In genomic region chr10:14603539-14604102, GRCh38 we compare ENCODE assay signal across 8 cellular contexts.
DNase-seq lines count a peak whose midpoint lies in the region; ATAC-seq and TF ChIP-seq lines count a peak whose summit lies in the region.

No MANE protein-coding gene starts in this region.

- peak overlapping the region; percentile 57; the same call in 1 of the 2 replicates for H3K27ac Mint-ChIP-seq in GM23338

- peaks cover 23% of the 10 kb centered on the region for H3K4me1 ChIP-seq in GM23338 (ENCODE audit: insufficient read depth)
- peaks cover 11% of the 10 kb centered on the region for H3K4me1 ChIP-seq in mammary epithelial cell (ENCODE audit: insufficient read depth, low read length)
- H3K4me1 ChIP-seq in liver (ENCODE audit: control insufficient read depth in 4 of 4, insufficient read depth in 4 of 4, low read length in 3 of 4): peaks cover 5 to 60% (median 38%) of the 10 kb centered on the region in 4 donors

- ATAC-seq in GM23338: peak; percentile 58

- H3K36me3 ChIP-seq in GM23338 (ENCODE audit: insufficient read depth) (no peaks in the 10 kb centered on the region), mammary epithelial cell (ENCODE audit: insufficient read depth, low read length) (no peaks in the 10 kb centered on the region), liver (ENCODE audit: control insufficient read depth in 4 of 4, insufficient read depth in 3 of 4, low read depth in 1 of 4, low read length in 3 of 4) (no peaks in the 10 kb centered on the region)

- peaks cover 16% of the 10 kb centered on the region; the same call in 2 of the 3 replicates for H3K36me3 Mint-ChIP-seq in GM23338 (ENCODE audit: low read depth)

- peaks cover 3% of the 10 kb centered on the region for H3F3A ChIP-seq in GM23338 (replicated peaks; ENCODE audit: low read depth)

- peaks cover 3% of the 10 kb centered on the region; the same call in 1 of the 3 replicates for H3K9me3 Mint-ChIP-seq in GM23338

- TF ChIP-seq CTCF in GM12865 (IDR thresholded peaks at IDR 0.05; ENCODE audit: insufficient read depth, low read depth, low read length, missing control alignments) (no peak), GM23338 (conservative IDR thresholded peaks at IDR 0.05; ENCODE audit: low read depth in 2 of 2) (no peak), mammary epithelial cell (conservative IDR thresholded peaks at IDR 0.05 in 1 of 2, IDR thresholded peaks at IDR 0.05 in 1 of 2; ENCODE audit: extremely low read depth in 1 of 2, insufficient read depth in 1 of 2, low read depth in 1 of 2, low read length in 2 of 2) (no peak), liver (IDR thresholded peaks at IDR 0.05; ENCODE audit: low read depth, low read length, missing input control) (no peak)

- peaks cover 33% of the 10 kb centered on the region for H3K27me3 ChIP-seq in GM23338 (ENCODE audit: insufficient read depth)
- H3K27me3 ChIP-seq in mammary epithelial cell (ENCODE audit: insufficient read depth, low read length): no peaks in the 10 kb centered on the region
- H3K27me3 ChIP-seq in liver (ENCODE audit: control insufficient read depth in 4 of 4, insufficient read depth in 4 of 4, low read length in 3 of 4): no peaks in the 10 kb centered on the region

- H3K9me3 ChIP-seq in mammary epithelial cell (replicated peaks; ENCODE audit: insufficient read depth, low read length) (no peaks in the 10 kb centered on the region), liver (ENCODE audit: control insufficient read depth in 4 of 4, low read length in 3 of 4) (no peaks in the 10 kb centered on the region)

- dilution Hi-C loops in mammary epithelial cell (cut with HindIII; ENCODE audit: low sequenced_read_pairs): no loop called here

- no peaks in the 10 kb centered on the region for H3K9me2 ChIP-seq in GM23338 (ENCODE audit: insufficient read depth)

- peaks cover 42% of the 10 kb centered on the region for H3K79me2 ChIP-seq in GM23338 (replicated peaks; ENCODE audit: insufficient read depth)
- H3K79me2 ChIP-seq in mammary epithelial cell (ENCODE audit: insufficient read depth, low read length): no peaks in the 10 kb centered on the region

- H3K4me1 Mint-ChIP-seq in GM23338: peaks cover 26% of the 10 kb centered on the region

- CTCF ChIA-PET in mammary epithelial cell (lab: Charles Lee; ENCODE audit: low non-redundant PET): no interaction called here

- in situ Hi-C loops in mammary epithelial cell (cut with MboI; ENCODE audit: low sequenced_read_pairs in 2 of 2): no loop called here

- peak overlapping the region; percentile 94 for H2AFZ ChIP-seq in GM23338
- H2AFZ ChIP-seq in mammary epithelial cell (ENCODE audit: low read depth, low read length): peak overlapping the region; percentile 74

- BruUV-seq in mammary epithelial cell (replicated peaks; lab: Mats Ljungman, UMichigan): no TSS peak

- peak overlapping the region; percentile 84 for H3K4me3 ChIP-seq in GM12865 (ENCODE audit: low read depth, low read length)
- peak overlapping the region; percentile 76 for H3K4me3 ChIP-seq in GM23338
- H3K4me3 ChIP-seq in mammary epithelial cell (replicated peaks in 1 of 3; ENCODE audit: insufficient read depth in 1 of 3, low read depth in 2 of 3, low read length in 3 of 3): peak overlapping the region; percentile 47 to 61 (median 47)
- peak overlapping the region; percentile 88 to 96 (median 92) for H3K4me3 ChIP-seq in liver (ENCODE audit: low read depth in 1 of 3, low read length in 3 of 3)

- peak overlapping the region; percentile 58 for H3K9ac ChIP-seq in mammary epithelial cell (ENCODE audit: insufficient read depth, low read length)
- peak overlapping the region; percentile 92 to 97 for H3K9ac ChIP-seq in liver (ENCODE audit: low read depth in 1 of 2, low read length in 2 of 2)

- peak in 1 of 2 donors; percentile 15 for TF ChIP-seq RAD21 in liver (IDR thresholded peaks at IDR 0.05)

- peaks cover 20% of the 10 kb centered on the region for H3K27me3 Mint-ChIP-seq in GM23338 (ENCODE audit: insufficient read depth, low read depth, poor library complexity)

- DNase-seq in GM12865 (ENCODE audit: low read depth) (no peak), GM23338 (ENCODE audit: low spot score) (peak; percentile 41), NCI-H69 (lab: John Stamatoyannopoulos, UW) (peak; percentile 52), mammary epithelial cell (no peak), SHP77 treated with DMSO at 0.1 percent for 48 hours (lab: John Stamatoyannopoulos, UW) (no peak), HK-2 (ENCODE audit: unreplicated experiment) (no peak)

- H4K20me1 ChIP-seq in GM23338 (replicated peaks; ENCODE audit: insufficient read depth): peaks cover 5% of the 10 kb centered on the region
- H4K20me1 ChIP-seq in mammary epithelial cell (ENCODE audit: insufficient read depth, low read length): no peaks in the 10 kb centered on the region

- intact Hi-C loops in mammary epithelial cell (cut with micrococcal nuclease): loop anchor here (2.0 to 10.0 kb wide), 2 partner anchors 49 to 481 kb away; partner anchors contain the start of gene ACBD7

- 2% methylated on average over 10 of the region's 58 CpGs for WGBS in mammary epithelial cell (ENCODE audit: low coverage, missing lambda C conversion rate)
- WGBS in liver: under 1% methylated on average over 58 of the region's 58 CpGs

- peak overlapping the region; percentile 94 for H3K4me3 Mint-ChIP-seq in GM23338

- H3K27ac ChIP-seq in GM23338 (ENCODE audit: low read depth) (no peak overlapping the region), mammary epithelial cell (ENCODE audit: insufficient read depth, low read depth, low read length) (no peak overlapping the region), liver (ENCODE audit: low read depth in 1 of 2, low read length in 2 of 2) (peak overlapping the region; percentile 77 to 93), temporal lobe (ENCODE audit: low read depth, low read length) (peak overlapping the region; percentile 56)

- H3K4me2 ChIP-seq in GM23338: peak overlapping the region; percentile 89
- H3K4me2 ChIP-seq in mammary epithelial cell (ENCODE audit: insufficient read depth, low read depth, low read length): peak overlapping the region; percentile 93

TF ChIP-seq in GM23338, 12 proteins besides CTCF, POLR2A, EP300 and RAD21 (continues in another document):
- no peak for TF ChIP-seq STAT1 (IDR thresholded peaks at IDR 0.05; ENCODE audit: unreplicated experiment)
- TF ChIP-seq, protein P1, sequence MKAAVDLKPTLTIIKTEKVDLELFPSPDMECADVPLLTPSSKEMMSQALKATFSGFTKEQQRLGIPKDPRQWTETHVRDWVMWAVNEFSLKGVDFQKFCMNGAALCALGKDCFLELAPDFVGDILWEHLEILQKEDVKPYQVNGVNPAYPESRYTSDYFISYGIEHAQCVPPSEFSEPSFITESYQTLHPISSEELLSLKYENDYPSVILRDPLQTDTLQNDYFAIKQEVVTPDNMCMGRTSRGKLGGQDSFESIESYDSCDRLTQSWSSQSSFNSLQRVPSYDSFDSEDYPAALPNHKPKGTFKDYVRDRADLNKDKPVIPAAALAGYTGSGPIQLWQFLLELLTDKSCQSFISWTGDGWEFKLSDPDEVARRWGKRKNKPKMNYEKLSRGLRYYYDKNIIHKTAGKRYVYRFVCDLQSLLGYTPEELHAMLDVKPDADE (IDR thresholded peaks at IDR 0.05): no peak
- TF ChIP-seq EZH2 (IDR thresholded peaks at IDR 0.05; ENCODE audit: low read depth, unreplicated experiment): no peak
- no peak for TF ChIP-seq ZNF114 (CRISPR knock-in tag; IDR thresholded peaks at IDR 0.05)
- no peak for TF ChIP-seq NANOG (IDR thresholded peaks at IDR 0.05; ENCODE audit: borderline replicate concordance)

TF ChIP-seq in liver, 16 proteins besides CTCF, POLR2A, EP300 and RAD21 (continues in another document):
- no peak for TF ChIP-seq REST (IDR thresholded peaks at IDR 0.05)
- TF ChIP-seq JUND (IDR thresholded peaks at IDR 0.05): no peak
- no peak for TF ChIP-seq HNF4A (conservative IDR thresholded peaks at IDR 0.05)
- no peak for TF ChIP-seq RXRA (IDR thresholded peaks at IDR 0.05)
- TF ChIP-seq GABPA (IDR thresholded peaks at IDR 0.05 in 1 of 2, conservative IDR thresholded peaks at IDR 0.05 in 1 of 2): no peak
- TF ChIP-seq NR2F2 (IDR thresholded peaks at IDR 0.05): no peak
- TF ChIP-seq FOXA2 (IDR thresholded peaks at IDR 0.05): no peak
- TF ChIP-seq TAF1 (conservative IDR thresholded peaks at IDR 0.05): no peak

Comparison
In these comparisons a context has a peak if more than half of its experiments do, and no peak if none do; other contexts are left out.
1. DNase-seq: peak in GM23338 (single experiment) and NCI-H69 (single experiment); none in GM12865 (single experiment), mammary epithelial cell (single experiment), SHP77 treated with DMSO at 0.1 percent for 48 hours (single experiment) and HK-2 (single experiment).
2. H3K27ac ChIP-seq: peak in liver (2 of 2) and temporal lobe (single experiment); none in GM23338 (single experiment) and mammary epithelial cell (single experiment).
3. Peak in every context shown above with its lines, with median percentiles within 50 percentile points of each other: H3K4me3 ChIP-seq.